Comparison of ENCODE assay signal across 13 cellular contexts in genomic region chr1:244302889-244303609, GRCh38.
DNase-seq lines count a peak whose midpoint lies in the region; ATAC-seq and TF ChIP-seq lines count a peak whose summit lies in the region.
"Had no signal": no experiment of that assay in that cellular context is flagged by ENCODE, and none has a peak within 500 bp of the region (broad histone marks: within the 10 kb centered on the region; RNA-seq: fewer than 3 reads in every experiment).

No MANE protein-coding gene starts in this region.

- H3K27ac ChIP-seq in lower lobe of right lung (peak overlapping the region; percentile 51), left ventricle myocardium inferior (replicated peaks) (no peak overlapping the region)
- H3K27ac ChIP-seq: coronary artery had no signal

- H3K36me3 ChIP-seq in lower lobe of right lung (no peaks in the 10 kb centered on the region), left ventricle myocardium inferior (no peaks in the 10 kb centered on the region)

- H3K9me3 ChIP-seq in lower lobe of right lung: no peaks in the 10 kb centered on the region
- peaks cover 11% of the 10 kb centered on the region for H3K9me3 ChIP-seq in left ventricle myocardium inferior (replicated peaks)

- H3K4me1 ChIP-seq in lower lobe of right lung: peaks cover 32% of the 10 kb centered on the region
- H3K4me1 ChIP-seq in left ventricle myocardium inferior: peaks cover 6% of the 10 kb centered on the region

- TF ChIP-seq CTCF in cardiac fibroblast (IDR thresholded peaks at IDR 0.05; ENCODE audit: low read depth, low read length) (no peak), lower lobe of right lung (IDR thresholded peaks at IDR 0.05) (no peak), left ventricle myocardium inferior (IDR thresholded peaks at IDR 0.05; ENCODE audit: borderline replicate concordance) (no peak)

- H3K27me3 ChIP-seq in lower lobe of right lung (ENCODE audit: low read depth) (no peaks in the 10 kb centered on the region), left ventricle myocardium inferior (ENCODE audit: low read depth) (no peaks in the 10 kb centered on the region)

- DNase-seq in AG08396 (ENCODE audit: low spot score) (peak; percentile 48), HT-29 (ENCODE audit: low spot score) (peak; percentile 49), cardiac fibroblast (ENCODE audit: low read depth in 2 of 2) (peak; percentile 53 to 66), lower lobe of right lung (peak; percentile 70), NCI-H1694 (lab: John Stamatoyannopoulos, UW) (no peak), left ventricle myocardium inferior (no peak), NCI-H146 (lab: John Stamatoyannopoulos, UW) (no peak)
- DNase-seq: activated T-cell treated with anti-CD3 and anti-CD28 coated beads, Interleukin-2, amount 50 U/mL, for 24 hours; CD4-positive, CD25-positive, alpha-beta regulatory T cell; NCI-H2081 treated with DMSO at 0.1 percent for 48 hours; stimulated activated CD4-positive, alpha-beta T cell treated with anti-CD3 and anti-CD28 coated beads, Interleukin-12 subunit alpha, Interleukin-12 subunit beta, amount 100 ng/mL, for 4 hours had no signal

- peak; percentile 70 to 78 for ATAC-seq in lower lobe of right lung
- ATAC-seq in HG03196 (IDR thresholded peaks at IDR 0.05; ENCODE audit: unreplicated experiment): no peak

- H3K4me3 ChIP-seq in cardiac fibroblast (replicated peaks in 1 of 2; ENCODE audit: low read depth in 2 of 2, low read length in 2 of 2) (no peak overlapping the region), lower lobe of right lung (no peak overlapping the region), left ventricle myocardium inferior (no peak overlapping the region)
- H3K4me3 ChIP-seq: coronary artery had no signal

- intact Hi-C loops in lower lobe of right lung (cut with DNase I): no loop called here
- intact Hi-C loops in left ventricle myocardium inferior (cut with micrococcal nuclease): no loop called here

Comparison
In these comparisons a context has a peak if more than half of its experiments do, and no peak if none do; other contexts are left out.
1. DNase-seq: peak in AG08396 (single experiment), HT-29 (single experiment), cardiac fibroblast (2 of 2) and lower lobe of right lung (single experiment); none in NCI-H1694 (single experiment), left ventricle myocardium inferior (single experiment) and NCI-H146 (single experiment).